Comparison of ENCODE assay signal across 15 cellular contexts in the genomic region with DNA sequence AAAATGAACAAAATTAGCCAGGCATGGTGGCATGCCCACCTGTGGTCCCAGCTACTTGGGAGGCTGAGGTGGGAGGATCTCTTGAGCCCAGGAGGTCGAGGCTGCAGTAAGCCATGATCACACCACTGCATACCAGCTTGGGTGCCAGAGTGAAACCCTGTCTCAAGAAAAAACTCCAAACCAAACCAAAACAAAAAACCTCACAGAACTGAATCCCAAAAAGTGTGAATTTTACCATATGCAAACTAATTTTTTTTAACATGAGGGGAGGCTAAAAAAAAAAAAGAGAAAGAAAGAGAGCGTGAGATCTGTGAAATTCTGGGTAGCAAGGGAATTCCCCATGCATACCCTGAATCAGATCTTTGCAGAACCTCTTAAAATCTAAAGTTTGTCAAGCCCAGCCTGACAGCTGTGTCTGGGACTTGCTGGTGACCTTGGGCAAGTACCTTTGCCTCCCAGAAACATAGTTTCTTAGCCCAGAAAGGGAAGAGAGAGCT. TPM values are rescaled to one million over a fixed set of nuclear protein-coding genes. Genes with fewer than 3 reads are reported as not detected.
A peak's percentile ranks its signal among the peaks of the same experiment; 100 is the strongest.
DNase-seq lines count a peak whose midpoint lies in the region; ATAC-seq and TF ChIP-seq lines count a peak whose summit lies in the region.
"Had no signal": no experiment of that assay in that cellular context is flagged by ENCODE, and none has a peak within 500 bp of the region (broad histone marks: within the 10 kb centered on the region; RNA-seq: fewer than 3 reads in every experiment).

No MANE protein-coding gene starts in this region.

- no peaks in the 10 kb centered on the region for H3K4me1 ChIP-seq in PC-9 (replicated peaks; ENCODE audit: insufficient read depth)
- H3K4me1 ChIP-seq: tibial artery had no signal

- H3K9me3 Mint-ChIP-seq in activated T-helper 1 cell treated with anti-CD3 and anti-CD28 coated beads, Interleukin-12 subunit alpha, Interleukin-12 subunit beta, Interleukin-2, Interleukin-4 antibody, amounts not matched to agents 30 ng/mL and 10 ng/mL and 1 ng/mL, durations not matched to agents 14 hours and 24 hours and 36 hours: no peaks in the 10 kb centered on the region
- H3K9me3 Mint-ChIP-seq: central memory CD8-positive, alpha-beta T cell had no signal

- BruUV-seq in PC-9 (replicated peaks; lab: Mats Ljungman, UMichigan): no TSS peak

- peaks cover 18% of the 10 kb centered on the region for H3K4me1 Mint-ChIP-seq in activated T-helper 1 cell treated with anti-CD3 and anti-CD28 coated beads, Interleukin-12 subunit alpha, Interleukin-12 subunit beta, Interleukin-2, Interleukin-4 antibody, amounts not matched to agents 30 ng/mL and 10 ng/mL and 1 ng/mL, durations not matched to agents 14 hours and 24 hours and 36 hours (ENCODE audit: low read depth)
- H3K4me1 Mint-ChIP-seq: central memory CD8-positive, alpha-beta T cell had no signal

- no peak overlapping the region for H3K4me3 ChIP-seq in PC-9
- H3K4me3 ChIP-seq: SK-N-MC, tibial artery had no signal

- no peaks in the 10 kb centered on the region for H3K27me3 ChIP-seq in PC-9 (ENCODE audit: insufficient read depth, low read depth)
- H3K27me3 ChIP-seq: tibial artery had no signal

- H3K9me3 ChIP-seq in PC-9 (ENCODE audit: insufficient read depth, low read depth): no peaks in the 10 kb centered on the region

- no peak overlapping the region for H3K4me2 ChIP-seq in PC-9

- H2AFZ ChIP-seq in PC-9: no peak overlapping the region

- H3K4me3 Mint-ChIP-seq in activated T-helper 1 cell treated with anti-CD3 and anti-CD28 coated beads, Interleukin-12 subunit alpha, Interleukin-12 subunit beta, Interleukin-2, Interleukin-4 antibody, amounts not matched to agents 30 ng/mL and 10 ng/mL and 1 ng/mL, durations not matched to agents 14 hours and 24 hours and 36 hours: no peak overlapping the region
- H3K4me3 Mint-ChIP-seq: central memory CD8-positive, alpha-beta T cell had no signal

- H3K9me2 ChIP-seq in PC-9 (ENCODE audit: insufficient read depth): no peaks in the 10 kb centered on the region

- H3K27ac ChIP-seq in PC-9: no peak overlapping the region
- H3K27ac ChIP-seq: 22Rv1, SK-N-MC, tibial artery had no signal

- peak overlapping the region; percentile 45 for H3K27ac Mint-ChIP-seq in activated T-helper 1 cell treated with anti-CD3 and anti-CD28 coated beads, Interleukin-12 subunit alpha, Interleukin-12 subunit beta, Interleukin-2, Interleukin-4 antibody, amounts not matched to agents 30 ng/mL and 10 ng/mL and 1 ng/mL, durations not matched to agents 14 hours and 24 hours and 36 hours

- POLR2A ChIA-PET in PC-9 (lab: Charles Lee; ENCODE audit: unreplicated experiment): no interaction called here

- CTCF ChIA-PET in PC-9 (lab: Charles Lee): interaction anchor here (0.7 kb wide), 1 partner anchor 91 kb away, joined by 3 read pairs; no protein-coding TSS in a partner anchor

- no peaks in the 10 kb centered on the region for H3K36me3 ChIP-seq in PC-9 (ENCODE audit: low read depth)
- H3K36me3 ChIP-seq: tibial artery had no signal

- H3K36me3 Mint-ChIP-seq in activated T-helper 1 cell treated with anti-CD3 and anti-CD28 coated beads, Interleukin-12 subunit alpha, Interleukin-12 subunit beta, Interleukin-2, Interleukin-4 antibody, amounts not matched to agents 30 ng/mL and 10 ng/mL and 1 ng/mL, durations not matched to agents 14 hours and 24 hours and 36 hours (ENCODE audit: low read depth): no peaks in the 10 kb centered on the region

- intact Hi-C loops in activated T-helper 1 cell treated with anti-CD3 and anti-CD28 coated beads, Interleukin-12 subunit alpha, Interleukin-12 subunit beta, Interleukin-2, Interleukin-4 antibody, amounts not matched to agents 30 ng/mL and 10 ng/mL and 1 ng/mL, durations not matched to agents 14 hours and 24 hours and 36 hours (cut with micrococcal nuclease): loop anchor here (1.0 to 2.0 kb wide), 3 partner anchors 17 to 36 kb away; a partner anchor contains a TSS
- intact Hi-C loops in PC-9 (cut with micrococcal nuclease; ENCODE audit: unreplicated experiment): no loop called here

- H3F3A ChIP-seq in PC-9 (ENCODE audit: insufficient read depth, low read depth): peaks cover 8% of the 10 kb centered on the region; the same call in 1 of the 2 replicates

- TF ChIP-seq CTCF in PC-9 (conservative IDR thresholded peaks at IDR 0.05): no peak

- H3K27me3 Mint-ChIP-seq in activated T-helper 1 cell treated with anti-CD3 and anti-CD28 coated beads, Interleukin-12 subunit alpha, Interleukin-12 subunit beta, Interleukin-2, Interleukin-4 antibody, amounts not matched to agents 30 ng/mL and 10 ng/mL and 1 ng/mL, durations not matched to agents 14 hours and 24 hours and 36 hours (ENCODE audit: insufficient read depth): no peaks in the 10 kb centered on the region
- H3K27me3 Mint-ChIP-seq: central memory CD8-positive, alpha-beta T cell had no signal

- no peak for DNase-seq in activated CD4-positive, CD25-positive, alpha-beta regulatory T cell (lab: John Stamatoyannopoulos, UW)
- DNase-seq in activated T-helper 1 cell treated with anti-CD3 and anti-CD28 coated beads, Interleukin-12 subunit alpha, Interleukin-12 subunit beta, Interleukin-2, Interleukin-4 antibody, amounts not matched to agents 30 ng/mL and 10 ng/mL and 1 ng/mL, durations not matched to agents 14 hours and 24 hours and 36 hours (ENCODE audit: low spot score): peak; percentile 7
- DNase-seq in NCI-H69 (lab: John Stamatoyannopoulos, UW) (no peak), PC-9 (no peak), medulla oblongata (ENCODE audit: extremely low spot score) (no peak)
- DNase-seq: occipital lobe, tibial artery had no signal

- no peaks in the 10 kb centered on the region for H4K20me1 ChIP-seq in PC-9 (ENCODE audit: insufficient read depth)

- H3K79me2 ChIP-seq in PC-9 (ENCODE audit: low read depth): no peaks in the 10 kb centered on the region

- peak; percentile 96 to 98 for ATAC-seq in activated CD4-positive, CD25-positive, alpha-beta regulatory T cell treated with anti-CD3 and anti-CD28 coated beads, Interleukin-2, amount 50 U/mL, for 24 hours
- ATAC-seq in GM19372 (IDR thresholded peaks at IDR 0.05; ENCODE audit: low read depth, unreplicated experiment): peak; percentile 51
- peak; percentile 90 for ATAC-seq in HG02884 (IDR thresholded peaks at IDR 0.05; ENCODE audit: unreplicated experiment)
- ATAC-seq: HCT116 had no signal

RNA-seq across cellular contexts. Expression of a gene that starts 17.1 kb away (rescaled TPM):
- total RNA-seq in activated T-helper 1 cell treated with anti-CD3 and anti-CD28 coated beads, Interleukin-12 subunit alpha, Interleukin-12 subunit beta, Interleukin-2, Interleukin-4 antibody, amounts not matched to agents 30 ng/mL and 10 ng/mL and 1 ng/mL, durations not matched to agents 14 hours and 24 hours and 36 hours: 0.64 and 2.2 TPM in 2 replicates
- total RNA-seq in PC-9 (2021): 117 and 120 TPM in 2 replicates
- total RNA-seq: NCI-H460 had no signal

Comparison
In these comparisons a context has a peak if more than half of its experiments do, and no peak if none do; other contexts are left out.
1. RNA of a gene that starts 17.1 kb away (total RNA-seq): 117 to 120 TPM in PC-9; 0.64 to 2.2 TPM in activated T-helper 1 cell treated with anti-CD3 and anti-CD28 coated beads, Interleukin-12 subunit alpha, Interleukin-12 subunit beta, Interleukin-2, Interleukin-4 antibody, amounts not matched to agents 30 ng/mL and 10 ng/mL and 1 ng/mL, durations not matched to agents 14 hours and 24 hours and 36 hours; every median in the first group is over 10 times any median in the second.
2. Peak in every context shown above with its lines, with median percentiles within 50 percentile points of each other: ATAC-seq.